In the genomic region with DNA sequence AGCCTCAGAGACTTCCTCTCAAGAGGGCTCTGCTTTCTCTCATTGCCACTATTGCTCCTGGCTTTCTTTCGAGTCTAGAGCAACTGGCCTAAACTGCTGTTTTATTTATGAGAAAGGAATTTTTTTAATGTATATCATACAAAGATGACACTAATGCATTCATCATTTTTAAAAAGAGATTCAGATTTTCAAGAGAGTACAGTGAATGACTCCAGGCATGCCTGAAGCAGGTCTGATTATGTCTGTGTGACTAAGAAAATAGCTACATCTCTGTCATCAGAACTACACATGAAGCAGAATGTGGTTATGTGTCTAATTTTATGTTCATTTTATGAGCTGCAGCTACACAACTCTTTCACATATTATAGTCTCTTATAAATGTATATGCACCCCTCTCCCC, we compare ENCODE assay signal across 23 cellular contexts.
"Had no signal": no experiment of that assay in that cellular context is flagged by ENCODE, and none has a peak within 500 bp of the region (broad histone marks: within the 10 kb centered on the region; RNA-seq: fewer than 3 reads in every experiment).

No MANE protein-coding gene starts in this region.

- H3K36me3 Mint-ChIP-seq: activated naive CD4-positive, alpha-beta T cell treated with anti-CD3 and anti-CD28 coated beads, Interleukin-2, amount 10 ng/mL, durations not matched to agents 7 days and 5 days; naive B cell; neural progenitor cell; stimulated activated memory B cell treated with anti-CD40 and anti-IgM and Interleukin-4, amounts not matched to agents 10 μg/mL and 1 μg/mL and 100 μg/mL, for 72 hours; WTC11 had no signal

- H3K9me3 ChIP-seq: body of pancreas, lower lobe of right lung, testis, uterus had no signal

- H3K27me3 ChIP-seq: body of pancreas, neural progenitor cell, testis, uterus had no signal

- H3K4me1 Mint-ChIP-seq: activated naive CD4-positive, alpha-beta T cell treated with anti-CD3 and anti-CD28 coated beads, Interleukin-2, amount 10 ng/mL, durations not matched to agents 7 days and 5 days; WTC11 had no signal

- ATAC-seq: body of pancreas; effector memory CD8-positive, alpha-beta T cell; lower lobe of right lung; sciatic nerve; stimulated activated memory B cell treated with anti-CD40 and anti-IgM and Interleukin-4, amounts not matched to agents 10 μg/mL and 1 μg/mL and 100 μg/mL, for 72 hours; WTC11 had no signal

- H3K4me3 Mint-ChIP-seq: activated naive CD4-positive, alpha-beta T cell treated with anti-CD3 and anti-CD28 coated beads, Interleukin-2, amount 10 ng/mL, durations not matched to agents 7 days and 5 days; effector memory CD8-positive, alpha-beta T cell; naive B cell; neural progenitor cell; stimulated activated memory B cell treated with anti-CD40 and anti-IgM and Interleukin-4, amounts not matched to agents 10 μg/mL and 1 μg/mL and 100 μg/mL, for 72 hours; T-helper 1 cell treated with Interleukin-12 subunit alpha and Interleukin-12 subunit beta and Interleukin-4 antibody, amounts not matched to agents 30 μg/mL and 1 μg/mL, for 36 hours; WTC11 had no signal

- H3K27ac ChIP-seq: body of pancreas, lower lobe of right lung, neural progenitor cell, testis, uterus had no signal

- H3K4me1 ChIP-seq: lower lobe of right lung, testis, uterus had no signal

- DNase-seq: activated CD4-positive, alpha-beta T cell treated with anti-CD3 and anti-CD28 coated beads, Interleukin-2, amount 50 U/mL, for 48 hours; activated CD8-positive, alpha-beta memory T cell treated with anti-CD3 and anti-CD28 coated beads, Interleukin-2, amount 50 U/mL, for 48 hours; activated effector memory CD4-positive, alpha-beta T cell treated with anti-CD3 and anti-CD28 coated beads, Interleukin-2, amount 50 U/mL, for 16 hours; activated naive CD4-positive, alpha-beta T cell treated with anti-CD3 and anti-CD28 coated beads, Interleukin-2, amount 10 ng/mL, durations not matched to agents 7 days and 5 days; activated T-cell treated with anti-CD3 and anti-CD28 coated beads, Interleukin-2, amount 50 U/mL, for 48 hours; anterior cingulate cortex; body of pancreas; central memory CD4-positive, alpha-beta T cell; effector memory CD8-positive, alpha-beta T cell; kidney; lower lobe of right lung; naive B cell; stimulated activated CD4-positive, alpha-beta T cell treated with anti-CD3 and anti-CD28 coated beads, Interleukin-15, amount 100 ng/mL, for 24 hours; T1000; testis; trophoblast cell; uterus had no signal

- H3K27ac Mint-ChIP-seq: activated naive CD4-positive, alpha-beta T cell treated with anti-CD3 and anti-CD28 coated beads, Interleukin-2, amount 10 ng/mL, durations not matched to agents 7 days and 5 days; effector memory CD8-positive, alpha-beta T cell; naive B cell; neural progenitor cell; stimulated activated memory B cell treated with anti-CD40 and anti-IgM and Interleukin-4, amounts not matched to agents 10 μg/mL and 1 μg/mL and 100 μg/mL, for 72 hours; T-helper 1 cell treated with Interleukin-12 subunit alpha and Interleukin-12 subunit beta and Interleukin-4 antibody, amounts not matched to agents 30 μg/mL and 1 μg/mL, for 36 hours; WTC11 had no signal

- H3K36me3 ChIP-seq: lower lobe of right lung, neural progenitor cell, uterus had no signal

- H3K4me3 ChIP-seq: body of pancreas, lower lobe of right lung, neural progenitor cell, smooth muscle cell, testis, uterus had no signal

- H3K9me3 Mint-ChIP-seq: activated naive CD4-positive, alpha-beta T cell treated with anti-CD3 and anti-CD28 coated beads, Interleukin-2, amount 10 ng/mL, durations not matched to agents 7 days and 5 days; effector memory CD8-positive, alpha-beta T cell; neural progenitor cell; stimulated activated memory B cell treated with anti-CD40 and anti-IgM and Interleukin-4, amounts not matched to agents 10 μg/mL and 1 μg/mL and 100 μg/mL, for 72 hours; T-helper 1 cell treated with Interleukin-12 subunit alpha and Interleukin-12 subunit beta and Interleukin-4 antibody, amounts not matched to agents 30 μg/mL and 1 μg/mL, for 36 hours; WTC11 had no signal
